In genomic region chr10:84224411-84225028, GRCh38 we compare ENCODE assay signal across 2 cellular contexts.
A peak's percentile ranks its signal among the peaks of the same experiment; 100 is the strongest.
TF ChIP-seq lines count a peak whose summit lies in the region.

No MANE protein-coding gene starts in this region.

TF ChIP-seq in HEK293, 187 proteins besides CTCF, POLR2A, EP300 and RAD21:
- TF ChIP-seq REST (tag by site-specific recombination; IDR thresholded peaks at IDR 0.05) (peak; percentile 98), ZNF777 (tag by site-specific recombination; IDR thresholded peaks at IDR 0.05; ENCODE audit: borderline replicate concordance) (no peak), ZBTB49 (tag by site-specific recombination; IDR thresholded peaks at IDR 0.05; ENCODE audit: low read depth) (no peak), ZNF23 (tag by site-specific recombination; IDR thresholded peaks at IDR 0.05; ENCODE audit: borderline replicate concordance) (no peak), BCL6B (tag by site-specific recombination; IDR thresholded peaks at IDR 0.05) (no peak), ZNF449 (tag by site-specific recombination; IDR thresholded peaks at IDR 0.05) (no peak), ZXDB (tag by site-specific recombination; IDR thresholded peaks at IDR 0.05) (no peak)

TF ChIP-seq in liver, 16 proteins besides CTCF, POLR2A, EP300 and RAD21:
- TF ChIP-seq REST (IDR thresholded peaks at IDR 0.05) (peak; percentile 96), RXRA (IDR thresholded peaks at IDR 0.05) (no peak)
